8 cellular contexts compared by ENCODE assay signal in the genomic region with DNA sequence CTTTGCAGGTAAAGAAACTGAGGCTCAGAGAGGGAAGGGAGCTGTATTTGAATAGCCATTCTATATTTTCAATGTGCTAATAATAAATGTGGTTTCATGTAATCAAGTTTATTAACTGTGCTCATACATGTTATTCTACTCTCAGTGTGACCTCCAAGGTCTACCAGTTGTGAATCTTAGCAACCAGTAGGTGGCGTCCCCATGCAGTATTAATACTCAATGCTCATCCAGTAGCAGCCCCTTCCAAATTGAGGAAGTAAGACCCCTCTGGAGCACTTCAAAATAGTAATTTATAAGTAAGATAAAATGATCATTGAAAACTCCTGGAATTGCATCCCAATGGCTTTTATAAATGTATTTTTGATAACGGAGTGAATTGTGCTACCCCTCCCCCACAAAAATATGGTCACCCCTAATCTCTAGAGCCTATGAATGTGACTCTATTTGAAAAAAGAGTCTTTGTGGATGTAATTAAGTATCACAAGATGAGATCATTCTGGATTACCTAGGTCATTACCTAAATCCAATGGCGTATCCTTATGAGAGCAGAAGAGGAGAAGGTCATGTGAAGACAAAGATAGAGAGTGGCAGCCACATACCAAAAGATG. TPM values are rescaled to one million over a fixed set of nuclear protein-coding genes. Genes with fewer than 3 reads are reported as not detected.
DNase-seq lines count a peak whose midpoint lies in the region; ATAC-seq, FAIRE-seq and TF ChIP-seq lines count a peak whose summit lies in the region.

No MANE protein-coding gene starts in this region.

- peak; percentile 63 for TF ChIP-seq CTCF in astrocyte (IDR thresholded peaks at IDR 0.05; ENCODE audit: insufficient read depth, low read depth, low read length)

- H3K27me3 ChIP-seq in CD8-positive, alpha-beta memory T cell (ENCODE audit: insufficient read depth, low read length, poor library complexity, severe bottlenecking) = no peaks in the 10 kb centered on the region
- H3K27me3 ChIP-seq in astrocyte (ENCODE audit: insufficient read depth, low read length) = no peaks in the 10 kb centered on the region

- peaks cover 17% of the 10 kb centered on the region for H3K4me1 ChIP-seq in CD8-positive, alpha-beta memory T cell (ENCODE audit: insufficient read depth, low read length)
- H3K4me1 ChIP-seq in astrocyte (ENCODE audit: insufficient read depth, low read length) = no peaks in the 10 kb centered on the region

- H3K36me3 ChIP-seq in CD8-positive, alpha-beta memory T cell (ENCODE audit: insufficient read depth, low read length) = no peaks in the 10 kb centered on the region
- no peaks in the 10 kb centered on the region for H3K36me3 ChIP-seq in astrocyte (ENCODE audit: insufficient read depth, low read length)

- no peak overlapping the region for H3K4me2 ChIP-seq in astrocyte (ENCODE audit: low read length)

- no peak overlapping the region for H3K27ac ChIP-seq in CD8-positive, alpha-beta memory T cell (ENCODE audit: low read depth, low read length)
- no peak overlapping the region for H3K27ac ChIP-seq in astrocyte (ENCODE audit: low read depth, low read length)

- no peaks in the 10 kb centered on the region for H3K79me2 ChIP-seq in astrocyte (ENCODE audit: insufficient read depth, low read length)

- peaks cover 15 to 43% (median 20%) of the 10 kb centered on the region in 3 donors for H3K4me1 Mint-ChIP-seq in CD8-positive, alpha-beta memory T cell
- peaks cover 10% of the 10 kb centered on the region for H3K4me1 Mint-ChIP-seq in astrocyte (ENCODE audit: low read depth, unreplicated experiment)

- DNase-seq in CD8-positive, alpha-beta memory T cell = peak in 4 of 5 donors; percentile 9 to 47 (median 16)
- DNase-seq in NOMO-1 treated with DMSO at 0.1 percent for 48 hours (lab: John Stamatoyannopoulos, UW; ENCODE audit: unreplicated experiment) = peak; percentile 37
- DNase-seq in astrocyte (ENCODE audit: low read depth) = peak; percentile 14
- DNase-seq in left kidney (ENCODE audit: low read depth, low spot score) = peak; percentile 65
- no peak for DNase-seq in SHP77 (lab: John Stamatoyannopoulos, UW)

- no peaks in the 10 kb centered on the region for H3K9me3 Mint-ChIP-seq in CD8-positive, alpha-beta memory T cell
- no peaks in the 10 kb centered on the region for H3K9me3 Mint-ChIP-seq in astrocyte (ENCODE audit: unreplicated experiment)

- no peak overlapping the region for H2AFZ ChIP-seq in astrocyte (ENCODE audit: low read depth, low read length)

- no peak overlapping the region for H3K9ac ChIP-seq in astrocyte (ENCODE audit: low read length)

- H3K4me3 ChIP-seq in CD8-positive, alpha-beta memory T cell (ENCODE audit: low read length) = no peak overlapping the region
- H3K4me3 ChIP-seq in astrocyte (ENCODE audit: insufficient read depth, low read depth, low read length) = no peak overlapping the region

- CTCF ChIA-PET in CD8-positive, alpha-beta memory T cell (lab: Charles Lee) = interaction anchor here (1.2 to 1.7 kb wide), 2 partner anchors 12 to 132 kb away, joined by 4 to 9 read pairs; a partner anchor contains a TSS

- POLR2A ChIA-PET in CD8-positive, alpha-beta memory T cell (lab: Charles Lee) = no interaction called here

- peaks cover 0 to 13% (median 1%) of the 10 kb centered on the region in 3 donors for H3K36me3 Mint-ChIP-seq in CD8-positive, alpha-beta memory T cell
- no peaks in the 10 kb centered on the region for H3K36me3 Mint-ChIP-seq in astrocyte (ENCODE audit: low read depth, unreplicated experiment)

- H4K20me1 ChIP-seq in astrocyte (ENCODE audit: insufficient read depth, low read length) = no peaks in the 10 kb centered on the region

- H3K27ac Mint-ChIP-seq in CD8-positive, alpha-beta memory T cell = no peak overlapping the region
- H3K27ac Mint-ChIP-seq in astrocyte (ENCODE audit: unreplicated experiment) = no peak overlapping the region

- no peaks in the 10 kb centered on the region for H3K9me3 ChIP-seq in CD8-positive, alpha-beta memory T cell (ENCODE audit: low read length)
- H3K9me3 ChIP-seq in astrocyte (ENCODE audit: insufficient read depth, low read depth, low read length) = no peaks in the 10 kb centered on the region

- ATAC-seq in GM18873 (IDR thresholded peaks at IDR 0.05; ENCODE audit: low FRiP score, unreplicated experiment) (peak; percentile 86), HG03060 (IDR thresholded peaks at IDR 0.05; ENCODE audit: low read depth, unreplicated experiment) (peak; percentile 64), HG02970 (IDR thresholded peaks at IDR 0.05; ENCODE audit: low FRiP score, unreplicated experiment) (no peak)

- no peak for FAIRE-seq in astrocyte (lab: Jason Lieb, UNC)

- no peak overlapping the region for H3K4me3 Mint-ChIP-seq in CD8-positive, alpha-beta memory T cell
- no peak overlapping the region for H3K4me3 Mint-ChIP-seq in astrocyte (ENCODE audit: unreplicated experiment)

- peaks cover 0 to 1% of the 10 kb centered on the region in 2 donors for H3K27me3 Mint-ChIP-seq in CD8-positive, alpha-beta memory T cell
- H3K27me3 Mint-ChIP-seq in astrocyte (ENCODE audit: low read depth, unreplicated experiment) = no peaks in the 10 kb centered on the region

RNA-seq across cellular contexts. Expression of a gene that starts 20.4 kb away (rescaled TPM):
- 10 to 100 TPM in 1 of 2 experiments, 1 to 10 TPM in 1; 8.6 to 10.0 TPM for total RNA-seq in CD8-positive, alpha-beta memory T cell
- 3.1 TPM for polyA plus RNA-seq in CD8-positive, alpha-beta memory T cell
- 3.8 and 4.2 TPM in 2 replicates for total RNA-seq in astrocyte

RNA-seq across cellular contexts. Expression of a gene that starts 53.2 kb away (rescaled TPM):
- 10 to 100 TPM; 38.1 to 38.9 TPM for total RNA-seq in CD8-positive, alpha-beta memory T cell
- 9.7 TPM for polyA plus RNA-seq in CD8-positive, alpha-beta memory T cell
- 15.4 and 15.7 TPM in 2 replicates for total RNA-seq in astrocyte

Comparison
In these comparisons a context has a peak if more than half of its experiments do, and no peak if none do; other contexts are left out.
1. DNase-seq: peak in CD8-positive, alpha-beta memory T cell (4 of 5), NOMO-1 treated with DMSO at 0.1 percent for 48 hours (single experiment), astrocyte (single experiment) and left kidney (single experiment); none in SHP77 (0 of 2).